In genomic region chr14:31300883-31301282, GRCh38 we compare ENCODE assay signal across 25 cellular contexts.
DNase-seq lines count a peak whose midpoint lies in the region; ATAC-seq, FAIRE-seq and TF ChIP-seq lines count a peak whose summit lies in the region.
"Had no signal": no experiment of that assay in that cellular context is flagged by ENCODE, and none has a peak within 500 bp of the region (broad histone marks: within the 10 kb centered on the region; RNA-seq: fewer than 3 reads in every experiment).

No MANE protein-coding gene starts in this region.

- H3K79me1 ChIP-seq in IMR-90 (ENCODE audit: low read depth in 1 of 2, low read length in 2 of 2), result no peaks in the 10 kb centered on the region; a peak in 1 of 4 replicates

- H3K9me1 ChIP-seq in IMR-90 (ENCODE audit: insufficient read depth, low read length), result peaks cover 3% of the 10 kb centered on the region; the same call in 1 of the 2 replicates

- TF ChIP-seq POLR2A in HepG2 (IDR thresholded peaks at IDR 0.05; ENCODE audit: insufficient read depth in 1 of 2, low read depth in 2 of 2, low read length in 2 of 2) (no peak), right lobe of liver (IDR thresholded peaks at IDR 0.05) (no peak), IMR-90 (IDR thresholded peaks at IDR 0.05; ENCODE audit: low read depth, low read length) (no peak)

- no peak overlapping the region for H3K9ac ChIP-seq in HepG2 (ENCODE audit: insufficient read depth, low read depth, low read length)
- no peak overlapping the region for H3K9ac ChIP-seq in IMR-90 (ENCODE audit: low read depth, low read length)
- H3K9ac ChIP-seq: BLaER1 had no signal

- no peak for TF ChIP-seq EP300 in HepG2 (IDR thresholded peaks at IDR 0.05; ENCODE audit: low read depth in 2 of 2, low read length in 2 of 2)
- TF ChIP-seq EP300 in HepG2 (CRISPR knock-in tag; IDR thresholded peaks at IDR 0.05; ENCODE audit: borderline replicate concordance), result no peak

- no peak overlapping the region for H2AK9ac ChIP-seq in IMR-90 (replicated peaks; ENCODE audit: low read depth, low read length, poor library complexity)

- H3K4me3 ChIP-seq in HepG2 (replicated peaks in 1 of 3; ENCODE audit: insufficient read depth in 1 of 3, low read depth in 2 of 3, low read length in 3 of 3) (no peak overlapping the region), right lobe of liver (no peak overlapping the region), IMR-90 (ENCODE audit: insufficient read depth, low read depth, low read length) (no peak overlapping the region)
- H3K4me3 ChIP-seq: BLaER1, GM12878 had no signal

- H3K27ac ChIP-seq in HepG2 (ENCODE audit: extremely low read length, insufficient read depth, low read length) (no peak overlapping the region), right lobe of liver (no peak overlapping the region), IMR-90 (ENCODE audit: insufficient read depth, low read length) (no peak overlapping the region)
- H3K27ac ChIP-seq: 22Rv1, BLaER1 had no signal

- no peak overlapping the region for H3K23ac ChIP-seq in IMR-90 (ENCODE audit: low read depth, low read length)

- no peak overlapping the region for H2BK15ac ChIP-seq in IMR-90 (ENCODE audit: low read depth, low read length)

- BruUV-seq in HepG2 (replicated peaks; lab: Mats Ljungman, UMichigan) (no TSS peak), IMR-90 (replicated peaks; lab: Mats Ljungman, UMichigan) (no TSS peak)

- CTCF ChIA-PET in HepG2 (lab: Yijun Ruan, JAX; ENCODE audit: low intra/inter-chr PET ratio, low total read pairs) (no interaction called here), IMR-90 (lab: Yijun Ruan, JAX) (no interaction called here)

- no peak overlapping the region for H3K18ac ChIP-seq in IMR-90 (ENCODE audit: low read depth, low read length)

- H4K20me1 ChIP-seq in HepG2 (ENCODE audit: insufficient read depth, low read length) (no peaks in the 10 kb centered on the region), IMR-90 (ENCODE audit: insufficient read depth, low read length) (no peaks in the 10 kb centered on the region)
- H4K20me1 ChIP-seq: BLaER1 had no signal

- 97% methylated on average over 3 of the region's 3 CpGs for WGBS in HepG2 (ENCODE audit: low lambda C conversion rate)
- 95% methylated on average over 3 of the region's 3 CpGs for WGBS in right lobe of liver (ENCODE audit: insufficient coverage, low coverage, low lambda C conversion rate, missing lambda C conversion rate)
- WGBS in IMR-90 (ENCODE audit: extremely low coverage in 2 of 2, insufficient read length in 1 of 2), 2 experiments, result no CpG with 5 or more reads among the region's 3 CpGs

- H2AFZ ChIP-seq in HepG2 (ENCODE audit: low read length) (no peak overlapping the region), IMR-90 (replicated peaks; ENCODE audit: low read length, poor library complexity) (no peak overlapping the region)

- H4K8ac ChIP-seq in IMR-90 (ENCODE audit: low read depth in 2 of 2, low read length in 2 of 2), result no peak overlapping the region

- H3K4me2 ChIP-seq in HepG2 (ENCODE audit: low read depth, low read length) (no peak overlapping the region), IMR-90 (ENCODE audit: low read depth, low read length) (no peak overlapping the region)
- H3K4me2 ChIP-seq: BLaER1 had no signal

- no peak overlapping the region for H2BK120ac ChIP-seq in IMR-90 (ENCODE audit: low read depth, low read length)

- TF ChIP-seq CTCF in HepG2 (CRISPR knock-in tag; IDR thresholded peaks at IDR 0.05) (no peak), right lobe of liver (IDR thresholded peaks at IDR 0.05) (no peak), IMR-90 (conservative IDR thresholded peaks at IDR 0.05; ENCODE audit: low read depth, low read length) (no peak)

- H3K4me1 ChIP-seq in HepG2 (ENCODE audit: insufficient read depth, low read length), result peaks cover 14% of the 10 kb centered on the region
- no peaks in the 10 kb centered on the region for H3K4me1 ChIP-seq in right lobe of liver
- no peaks in the 10 kb centered on the region for H3K4me1 ChIP-seq in IMR-90 (ENCODE audit: control insufficient read depth, insufficient read depth, low read length)
- H3K4me1 ChIP-seq: BE2C, BLaER1 had no signal

- dilution Hi-C loops in IMR-90 (cut with HindIII; ENCODE audit: low sequenced_read_pairs, unreplicated experiment), result no loop called here

- FAIRE-seq in HepG2 (lab: Jason Lieb, UNC), result no peak
- FAIRE-seq: GM12878, GM12892, GM18507, GM19239 had no signal

- intact Hi-C loops in HepG2 (cut with micrococcal nuclease; ENCODE audit: unreplicated experiment), result no loop called here
- intact Hi-C loops in right lobe of liver (cut with DNase I), result no loop called here
- intact Hi-C loops in IMR-90 (cut with micrococcal nuclease), result no loop called here

- H3K9me3 ChIP-seq in HepG2 (ENCODE audit: low read length), result no peaks in the 10 kb centered on the region
- no peaks in the 10 kb centered on the region for H3K9me3 ChIP-seq in right lobe of liver
- H3K9me3 ChIP-seq in IMR-90 (ENCODE audit: control insufficient read depth, insufficient read depth, low read length), result no peaks in the 10 kb centered on the region
- H3K9me3 ChIP-seq: BE2C, BLaER1 had no signal

- in situ Hi-C loops in HepG2 (cut with HindIII; ENCODE audit: extremely low pct_ligation_motif_present, low pct_unique_long_range_greater_than_20kb), result no loop called here
- in situ Hi-C loops in IMR-90 (cut with MboI; ENCODE audit: low sequenced_read_pairs), result no loop called here

- no peaks in the 10 kb centered on the region for H3K79me2 ChIP-seq in HepG2 (ENCODE audit: insufficient read depth, low read length)

- H4K91ac ChIP-seq in IMR-90 (ENCODE audit: insufficient read depth, low read depth, low read length), result no peak overlapping the region

- POLR2A ChIA-PET in HepG2 (lab: Yijun Ruan, JAX) (interaction anchor here (1.3 to 1.4 kb wide), 2 partner anchors 93 kb away, joined by 4 to 6 read pairs; partner anchors contain the start of gene HECTD1), IMR-90 (lab: Charles Lee; ENCODE audit: unreplicated experiment) (no interaction called here)

- no peak for TF ChIP-seq RAD21 in HepG2 (CRISPR knock-in tag; IDR thresholded peaks at IDR 0.05)
- TF ChIP-seq RAD21 in IMR-90 (IDR thresholded peaks at IDR 0.05; ENCODE audit: low read length), result no peak

- no peak overlapping the region for H4K5ac ChIP-seq in IMR-90 (ENCODE audit: low read depth, low read length)

- no peak overlapping the region for H2BK5ac ChIP-seq in IMR-90 (ENCODE audit: low read depth, low read length, poor library complexity, severe bottlenecking)

- no peaks in the 10 kb centered on the region for H3K27me3 ChIP-seq in HepG2 (ENCODE audit: control insufficient read depth in 1 of 2, insufficient read depth in 2 of 2, low read length in 2 of 2)
- no peaks in the 10 kb centered on the region for H3K27me3 ChIP-seq in right lobe of liver
- no peaks in the 10 kb centered on the region for H3K27me3 ChIP-seq in IMR-90 (ENCODE audit: control insufficient read depth, insufficient read depth, low read length)
- H3K27me3 ChIP-seq: BE2C, BLaER1 had no signal

- no peak overlapping the region for H2BK20ac ChIP-seq in IMR-90 (ENCODE audit: low read depth, low read length)

- ATAC-seq in HepG2 (no peak), right lobe of liver (no peak), IMR-90 (ENCODE audit: low read depth) (no peak), GM18870 (IDR thresholded peaks at IDR 0.05; ENCODE audit: unreplicated experiment) (no peak), GM21619 (IDR thresholded peaks at IDR 0.05; ENCODE audit: unreplicated experiment) (no peak)
- ATAC-seq: GM12878 had no signal

- H3K56ac ChIP-seq in IMR-90 (ENCODE audit: extremely low read depth, insufficient read depth, low read length), result no peak overlapping the region

- no peak for DNase-seq in HepG2 (ENCODE audit: low spot score)
- DNase-seq in right lobe of liver, result no peak
- no peak for DNase-seq in IMR-90
- DNase-seq: ACHN; BE2C; C1 segment of cervical spinal cord; CD4-positive, alpha-beta memory T cell; CD4-positive, CD25-positive, alpha-beta regulatory T cell; CD8-positive, alpha-beta memory T cell; COR-L47; DMS 273 treated with DMSO at 0.1 percent for 48 hours; DMS153; DMS53; DMS79; DND-41; EL; GDM1 had no signal

- H3K14ac ChIP-seq in IMR-90 (replicated peaks; ENCODE audit: low read depth, low read length), result no peak overlapping the region

- no peak overlapping the region for H3K4ac ChIP-seq in IMR-90 (ENCODE audit: low read depth, low read length)

- H3K36me3 ChIP-seq in HepG2 (replicated peaks in 1 of 2; ENCODE audit: control insufficient read depth in 1 of 2, insufficient read depth in 2 of 2, low read length in 2 of 2) (peaks cover 8 to 29% of the 10 kb centered on the region in 2 experiments; a peak in 4 of 5 replicates), right lobe of liver (peaks cover 0 to 25% (median 1%) of the 10 kb centered on the region in 4 donors), IMR-90 (ENCODE audit: control insufficient read depth, insufficient read depth, low read length) (peaks cover 16% of the 10 kb centered on the region)

- H2AK5ac ChIP-seq in IMR-90 (ENCODE audit: low read depth, low read length), result no peak overlapping the region

TF ChIP-seq in HepG2, 621 proteins besides CTCF, POLR2A, EP300 and RAD21:
- TF ChIP-seq MAFK (conservative IDR thresholded peaks at IDR 0.05 in 1 of 2, IDR thresholded peaks at IDR 0.05 in 1 of 2; ENCODE audit: low read length in 2 of 2) (peak; percentile 89 to 90), MAFF (IDR thresholded peaks at IDR 0.05; ENCODE audit: low read depth, low read length) (peak; percentile 85), YEATS2 (CRISPR knock-in tag; IDR thresholded peaks at IDR 0.05; ENCODE audit: borderline replicate concordance) (no peak)

TF ChIP-seq in IMR-90, 13 proteins besides CTCF, POLR2A, EP300 and RAD21:
- TF ChIP-seq RFX5 (IDR thresholded peaks at IDR 0.05; ENCODE audit: low read depth, low read length), result no peak
- TF ChIP-seq MAFK (IDR thresholded peaks at IDR 0.05; ENCODE audit: low read depth, low read length), result peak; percentile 57
